In the genomic region with DNA sequence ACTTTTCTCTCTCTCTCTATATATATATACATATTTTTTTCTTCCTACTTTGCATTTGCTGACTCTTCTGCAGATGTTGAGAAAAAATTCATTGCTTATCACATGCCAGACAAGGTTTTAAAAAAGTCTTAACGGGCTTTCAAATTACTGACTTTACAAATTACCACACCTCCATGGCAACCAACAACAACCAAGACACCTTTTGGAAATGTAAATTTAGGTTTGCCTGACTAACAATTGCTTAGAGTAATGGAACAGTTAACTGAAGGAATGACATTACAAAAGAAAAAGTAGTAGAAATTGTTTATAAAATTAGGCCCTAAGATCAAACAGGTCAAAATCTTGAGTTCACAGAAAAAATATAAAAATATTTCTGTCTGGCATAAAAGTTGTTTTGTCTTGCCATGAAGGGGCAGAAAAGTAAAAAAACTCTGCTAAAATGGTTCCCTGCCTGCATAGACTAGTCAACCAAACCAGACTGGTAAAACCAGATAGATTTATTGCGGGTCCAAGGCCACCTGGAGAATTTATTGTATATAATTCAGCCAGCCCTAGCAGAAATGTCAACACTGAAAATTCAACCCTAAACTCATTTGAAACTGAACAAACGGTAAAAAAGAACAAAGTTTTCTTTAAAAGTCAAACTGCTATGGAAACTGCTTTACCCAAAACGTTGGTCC, we compare ENCODE assay signal across 19 cellular contexts.
"Had no signal": no experiment of that assay in that cellular context is flagged by ENCODE, and none has a peak within 500 bp of the region (broad histone marks: within the 10 kb centered on the region; RNA-seq: fewer than 3 reads in every experiment).

No MANE protein-coding gene starts in this region.

- H3K4me3 ChIP-seq: adrenal gland, coronary artery, heart right ventricle, lower lobe of right lung, upper lobe of right lung had no signal

- ATAC-seq: heart right ventricle; lower lobe of right lung; natural killer cell treated with Interleukin-12 subunit alpha and Interleukin-12 subunit beta and Interleukin-15 and Interleukin-18, amount 100 ng/mL, for 72 hours; sciatic nerve; upper lobe of right lung had no signal

- H3K27ac Mint-ChIP-seq: immature natural killer cell; natural killer cell treated with Interleukin-12 subunit alpha and Interleukin-12 subunit beta and Interleukin-15 and Interleukin-18, amount 100 ng/mL, for 72 hours; progenitor cell of endocrine pancreas had no signal

- H3K9me3 Mint-ChIP-seq: natural killer cell treated with Interleukin-12 subunit alpha and Interleukin-12 subunit beta and Interleukin-15 and Interleukin-18, amount 100 ng/mL, for 72 hours had no signal

- H3K27me3 ChIP-seq: adrenal gland, upper lobe of right lung had no signal

- H3K36me3 ChIP-seq: adrenal gland, heart right ventricle, lower lobe of right lung, upper lobe of right lung had no signal

- H3K4me3 Mint-ChIP-seq: immature natural killer cell; natural killer cell treated with Interleukin-12 subunit alpha and Interleukin-12 subunit beta and Interleukin-15 and Interleukin-18, amount 100 ng/mL, for 72 hours had no signal

- H3K4me1 ChIP-seq: adrenal gland, heart right ventricle, lower lobe of right lung, upper lobe of right lung had no signal

- DNase-seq: activated naive CD4-positive, alpha-beta T cell treated with anti-CD3 and anti-CD28 coated beads, Interleukin-2, amount 50 U/mL, for 16 hours; adrenal gland; caudate nucleus; effector CD4-positive, alpha-beta T cell; heart right ventricle; immature natural killer cell; lower lobe of right lung; nucleus accumbens; stimulated activated CD4-positive, alpha-beta T cell treated with anti-CD3 and anti-CD28 coated beads, Interleukin-2, amount 100 ng/mL, for 24 hours; stimulated activated naive CD4-positive, alpha-beta T cell; substantia nigra; T-helper 2 cell; upper lobe of right lung had no signal

- H3K9me3 ChIP-seq: adrenal gland, lower lobe of right lung, upper lobe of right lung had no signal

- FAIRE-seq: frontal cortex, TTC549 had no signal

- H3K36me3 Mint-ChIP-seq: immature natural killer cell; natural killer cell treated with Interleukin-12 subunit alpha and Interleukin-12 subunit beta and Interleukin-15 and Interleukin-18, amount 100 ng/mL, for 72 hours had no signal

- H3K27ac ChIP-seq: adrenal gland, coronary artery, heart right ventricle, lower lobe of right lung, upper lobe of right lung had no signal
